Comparison of ENCODE assay signal across 20 cellular contexts in genomic region chr21:19853709-19854575, GRCh38.
DNase-seq lines count a peak whose midpoint lies in the region; ATAC-seq and TF ChIP-seq lines count a peak whose summit lies in the region.
"Had no signal": no experiment of that assay in that cellular context is flagged by ENCODE, and none has a peak within 500 bp of the region (broad histone marks: within the 10 kb centered on the region; RNA-seq: fewer than 3 reads in every experiment).

No MANE protein-coding gene starts in this region.

- no peaks in the 10 kb centered on the region for H3K36me3 Mint-ChIP-seq in glutamatergic neuron (ENCODE audit: unreplicated experiment)
- H3K36me3 Mint-ChIP-seq in T-helper 2 cell treated with Interferon-gamma antibody and Interleukin-4, amounts not matched to agents 5 μg/mL and 100 μg/mL, for 36 hours (ENCODE audit: low read depth): no peaks in the 10 kb centered on the region
- H3K36me3 Mint-ChIP-seq: CD8-positive, alpha-beta memory T cell had no signal

- H3K9me3 Mint-ChIP-seq in glutamatergic neuron (ENCODE audit: unreplicated experiment): peaks cover 2% of the 10 kb centered on the region
- H3K9me3 Mint-ChIP-seq in T-helper 2 cell treated with Interferon-gamma antibody and Interleukin-4, amounts not matched to agents 5 μg/mL and 100 μg/mL, for 36 hours: peaks cover 45% of the 10 kb centered on the region

- H3K27me3 Mint-ChIP-seq in glutamatergic neuron (ENCODE audit: unreplicated experiment): peaks cover 3% of the 10 kb centered on the region
- H3K27me3 Mint-ChIP-seq in T-helper 2 cell treated with Interferon-gamma antibody and Interleukin-4, amounts not matched to agents 5 μg/mL and 100 μg/mL, for 36 hours (ENCODE audit: low read depth): no peaks in the 10 kb centered on the region
- H3K27me3 Mint-ChIP-seq: activated CD4-positive, alpha-beta T cell treated with anti-CD3 and anti-CD28 coated beads for 36 hours; CD8-positive, alpha-beta memory T cell had no signal

- H3K27ac Mint-ChIP-seq in glutamatergic neuron (ENCODE audit: unreplicated experiment): no peak overlapping the region
- H3K27ac Mint-ChIP-seq in T-helper 2 cell treated with Interferon-gamma antibody and Interleukin-4, amounts not matched to agents 5 μg/mL and 100 μg/mL, for 36 hours: no peak overlapping the region
- H3K27ac Mint-ChIP-seq: activated CD4-positive, alpha-beta T cell treated with anti-CD3 and anti-CD28 coated beads for 36 hours; activated naive CD4-positive, alpha-beta T cell treated with anti-CD3 and anti-CD28 coated beads, Interleukin-2, amount 50 U/mL, for 72 hours; CD8-positive, alpha-beta memory T cell had no signal

- no peaks in the 10 kb centered on the region for H3K27me3 ChIP-seq in upper lobe of left lung
- H3K27me3 ChIP-seq: brain microvascular endothelial cell, dorsolateral prefrontal cortex, esophagus muscularis mucosa had no signal

- H3K27ac ChIP-seq in upper lobe of left lung: no peak overlapping the region
- H3K27ac ChIP-seq: brain microvascular endothelial cell, dorsolateral prefrontal cortex, esophagus muscularis mucosa had no signal

- 75 to 78% methylated on average over 14 to 20 of the region's 22 CpGs for WGBS in upper lobe of left lung, 2 donors

- H3K4me3 Mint-ChIP-seq in glutamatergic neuron (ENCODE audit: unreplicated experiment): no peak overlapping the region
- no peak overlapping the region for H3K4me3 Mint-ChIP-seq in T-helper 2 cell treated with Interferon-gamma antibody and Interleukin-4, amounts not matched to agents 5 μg/mL and 100 μg/mL, for 36 hours
- H3K4me3 Mint-ChIP-seq: activated CD4-positive, alpha-beta T cell treated with anti-CD3 and anti-CD28 coated beads for 36 hours; CD8-positive, alpha-beta memory T cell had no signal

- no peak for TF ChIP-seq EP300 in upper lobe of left lung (IDR thresholded peaks at IDR 0.05)

- H3K36me3 ChIP-seq in upper lobe of left lung: no peaks in the 10 kb centered on the region
- H3K36me3 ChIP-seq: brain microvascular endothelial cell, esophagus muscularis mucosa had no signal

- H3K4me3 ChIP-seq in upper lobe of left lung: no peak overlapping the region
- H3K4me3 ChIP-seq: dorsolateral prefrontal cortex, esophagus muscularis mucosa had no signal

- no peaks in the 10 kb centered on the region for H3K4me1 ChIP-seq in upper lobe of left lung
- H3K4me1 ChIP-seq: esophagus muscularis mucosa had no signal

- DNase-seq in activated effector memory CD4-positive, alpha-beta T cell treated with anti-CD3 and anti-CD28 coated beads, Interleukin-2, amount 50 U/mL, for 16 hours: peak; percentile 58
- DNase-seq in activated effector memory CD4-positive, alpha-beta T cell treated with Interleukin-2 at 50 U/mL for 16 hours: no peak
- DNase-seq in NCI-H69 (lab: John Stamatoyannopoulos, UW): peak; percentile 96
- DNase-seq in glutamatergic neuron: peak; percentile 44
- DNase-seq in upper lobe of left lung: peak; percentile 22 to 47
- no peak for DNase-seq in hepatic stellate cell (ENCODE audit: low spot score)
- no peak for DNase-seq in CD1c-positive myeloid dendritic cell (ENCODE audit: extremely low spot score)
- DNase-seq in T-helper 2 cell treated with Interferon-gamma antibody and Interleukin-4, amounts not matched to agents 5 μg/mL and 100 μg/mL, for 36 hours (ENCODE audit: low spot score): no peak
- DNase-seq: ACHN; activated CD4-positive, alpha-beta T cell treated with anti-CD3 and anti-CD28 coated beads for 36 hours; activated CD8-positive, alpha-beta memory T cell treated with anti-CD3 and anti-CD28 coated beads, Interleukin-2, amount 50 U/mL, for 4 hours; brain microvascular endothelial cell; HCEC 1CT; islet precursor cell; nucleus accumbens; trophoblast cell had no signal

- TF ChIP-seq CTCF in glutamatergic neuron (IDR thresholded peaks at IDR 0.05; ENCODE audit: partially characterized antibody, unreplicated experiment): no peak
- no peak for TF ChIP-seq CTCF in upper lobe of left lung (IDR thresholded peaks at IDR 0.05)

- H3K9me3 ChIP-seq in upper lobe of left lung: peaks cover 0 to 8% (median 0%) of the 10 kb centered on the region in 4 donors
- H3K9me3 ChIP-seq: esophagus muscularis mucosa had no signal

- TF ChIP-seq POLR2A in upper lobe of left lung (IDR thresholded peaks at IDR 0.05): no peak

- peaks cover 10% of the 10 kb centered on the region for H3K4me1 Mint-ChIP-seq in glutamatergic neuron (ENCODE audit: low read depth, unreplicated experiment)
- no peaks in the 10 kb centered on the region for H3K4me1 Mint-ChIP-seq in T-helper 2 cell treated with Interferon-gamma antibody and Interleukin-4, amounts not matched to agents 5 μg/mL and 100 μg/mL, for 36 hours (ENCODE audit: low read depth)
- H3K4me1 Mint-ChIP-seq: activated CD4-positive, alpha-beta T cell treated with anti-CD3 and anti-CD28 coated beads for 36 hours; CD8-positive, alpha-beta memory T cell had no signal

- ATAC-seq in upper lobe of left lung (ENCODE audit: low FRiP score in 2 of 2): peak in 1 of 2 donors; percentile 19
- ATAC-seq: activated CD4-positive, alpha-beta T cell treated with anti-CD3 and anti-CD28 coated beads for 36 hours; activated naive CD4-positive, alpha-beta T cell treated with anti-CD3 and anti-CD28 coated beads, Interleukin-2, amount 50 U/mL, for 72 hours had no signal

Comparison
In these comparisons a context has a peak if more than half of its experiments do, and no peak if none do; other contexts are left out.
1. DNase-seq: peak in activated effector memory CD4-positive, alpha-beta T cell treated with anti-CD3 and anti-CD28 coated beads, Interleukin-2, amount 50 U/mL, for 16 hours (single experiment), NCI-H69 (single experiment), glutamatergic neuron (single experiment) and upper lobe of left lung (2 of 2); none in activated effector memory CD4-positive, alpha-beta T cell treated with Interleukin-2 at 50 U/mL for 16 hours (single experiment), hepatic stellate cell (single experiment), CD1c-positive myeloid dendritic cell (single experiment) and T-helper 2 cell treated with Interferon-gamma antibody and Interleukin-4, amounts not matched to agents 5 μg/mL and 100 μg/mL, for 36 hours (single experiment).